In genomic region chr4:145881991-145882390, GRCh38 we compare ENCODE assay signal across 1 cellular context.
TF ChIP-seq lines count a peak whose summit lies in the region.

No MANE protein-coding gene starts in this region.

TF ChIP-seq in HepG2, 621 proteins besides CTCF, POLR2A, EP300 and RAD21 (continued from another document):
- TF ChIP-seq FOXP4 (CRISPR knock-in tag; IDR thresholded peaks at IDR 0.05), result no peak
- no peak for TF ChIP-seq POLR2AphosphoS5 (IDR thresholded peaks at IDR 0.05; ENCODE audit: low read depth, low read length)
- TF ChIP-seq HNRNPK (IDR thresholded peaks at IDR 0.05; ENCODE audit: low read depth, low read length, poor library complexity, severe bottlenecking), result no peak
- no peak for TF ChIP-seq NCOR1 (IDR thresholded peaks at IDR 0.05; ENCODE audit: borderline replicate concordance, low read length)
- TF ChIP-seq ZNF232 (CRISPR knock-in tag; IDR thresholded peaks at IDR 0.05; ENCODE audit: borderline replicate concordance), result no peak
